7 cellular contexts compared by ENCODE assay signal in the genomic region with DNA sequence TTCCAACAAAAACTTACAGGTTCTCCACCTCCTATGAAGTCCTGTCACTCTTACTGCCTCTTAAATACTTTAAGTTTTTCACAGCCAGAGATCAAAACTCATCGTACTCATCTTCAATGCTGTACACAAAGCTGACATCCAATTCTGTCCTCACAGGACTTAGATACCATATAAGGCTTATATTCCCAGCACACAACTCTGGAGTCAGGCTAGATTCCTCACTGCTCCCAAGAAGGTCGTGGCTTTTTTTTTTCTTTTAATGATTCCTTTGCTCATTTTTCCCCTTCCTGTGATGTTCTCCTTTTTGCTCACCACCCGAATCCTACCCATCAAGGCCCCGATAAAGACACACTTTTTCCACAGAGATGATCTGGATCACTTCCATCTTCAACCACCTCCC. TPM values are rescaled to one million over a fixed set of nuclear protein-coding genes. Genes with fewer than 3 reads are reported as not detected.
DNase-seq lines count a peak whose midpoint lies in the region; ATAC-seq and TF ChIP-seq lines count a peak whose summit lies in the region.

No MANE protein-coding gene starts in this region.

- no peak for TF ChIP-seq POLR2A in spleen (IDR thresholded peaks at IDR 0.05)

- H3K36me3 ChIP-seq in HEK293 (ENCODE audit: control insufficient read depth in 2 of 2, insufficient read depth in 1 of 2, low read length in 2 of 2), result peaks cover 22 to 34% of the 10 kb centered on the region in 2 experiments
- peaks cover 0 to 11% (median 0%) of the 10 kb centered on the region in 6 donors for H3K36me3 ChIP-seq in spleen

- peak overlapping the region; percentile 93 for H3K4me3 Mint-ChIP-seq in activated B cell treated with CpG ODN at 0.5 μM for 24 hours

- no peaks in the 10 kb centered on the region for H3K27me3 Mint-ChIP-seq in activated B cell treated with CpG ODN at 0.5 μM for 24 hours

- H3K27me3 ChIP-seq in right cardiac atrium (ENCODE audit: control insufficient read depth, insufficient read depth) (no peaks in the 10 kb centered on the region), spleen (replicated peaks in 1 of 7) (peaks cover 0 to 11% (median 0%) of the 10 kb centered on the region in 7 donors)

- no peaks in the 10 kb centered on the region for H3K9me3 Mint-ChIP-seq in activated B cell treated with CpG ODN at 0.5 μM for 24 hours

- H3K4me3 ChIP-seq in HEK293 (ENCODE audit: low read depth, low read length) (peak overlapping the region; percentile 85), right cardiac atrium (ENCODE audit: low read length) (peak overlapping the region; percentile 91), spleen (peak overlapping the region; percentile 45 to 89 (median 64))

- CTCF ChIA-PET in HEK293 (lab: Yijun Ruan, JAX), result interaction anchor here (0.6 to 8.5 kb wide), 7 partner anchors 16 to 1509 kb away, joined by 3 to 92 read pairs (median 3); no protein-coding TSS in a partner anchor
- CTCF ChIA-PET in activated B cell treated with CpG ODN at 0.5 μM for 24 hours (lab: Charles Lee), result interaction anchor here (1.2 kb wide), 1 partner anchor 80 kb away, joined by 4 read pairs; a partner anchor contains a TSS

- 9% methylated on average over 4 of the region's 4 CpGs for WGBS in right cardiac atrium
- 11 to 41% (median 23%) methylated on average over 4 of the region's 4 CpGs for WGBS in spleen, 5 donors

- intact Hi-C loops in activated B cell treated with CpG ODN at 0.5 μM for 24 hours (cut with micrococcal nuclease) (loop anchor here (5.0 kb wide), 1 partner anchor 776 kb away; no protein-coding TSS in a partner anchor), right cardiac atrium (cut with DNase I) (loop anchor here in 2 of 4 donors (10.0 kb wide), 2 partner anchors 69 to 79 kb away; a partner anchor contains a TSS), spleen (cut with DNase I; ENCODE audit: low total_unique reads) (no loop called here)

- POLR2A ChIA-PET in HEK293 (lab: Yijun Ruan, JAX), result interaction anchor here (1.6 to 3.4 kb wide), 9 partner anchors 8 to 80 kb away, joined by 9 to 46 read pairs (median 13); a partner anchor contains a TSS
- POLR2A ChIA-PET in activated B cell treated with CpG ODN at 0.5 μM for 24 hours (lab: Charles Lee), result interaction anchor here (1.1 to 3.7 kb wide), 16 partner anchors 9 to 296 kb away, joined by 3 to 47 read pairs (median 13); a partner anchor contains a TSS

- H3K36me3 Mint-ChIP-seq in activated B cell treated with CpG ODN at 0.5 μM for 24 hours (ENCODE audit: low read depth), result peaks cover 27% of the 10 kb centered on the region

- peak overlapping the region; percentile 96; the same call in 1 of the 2 replicates for H3K27ac ChIP-seq in HEK293 (ENCODE audit: extremely low read depth, low read depth, low read length)
- H3K27ac ChIP-seq in right cardiac atrium (ENCODE audit: low read length), result no peak overlapping the region
- peak overlapping the region in 6 of 8 donors; percentile 92 to 98 (median 96) for H3K27ac ChIP-seq in spleen

- H3K4me1 Mint-ChIP-seq in activated B cell treated with CpG ODN at 0.5 μM for 24 hours, result peaks cover 67% of the 10 kb centered on the region

- H3K27ac Mint-ChIP-seq in activated B cell treated with CpG ODN at 0.5 μM for 24 hours, result peak overlapping the region; percentile 92

- DNase-seq in activated B cell treated with CpG ODN at 0.5 μM for 24 hours (no peak), right cardiac atrium (no peak), spleen (no peak), amygdala (lab: John Stamatoyannopoulos, UW) (no peak), C1 segment of cervical spinal cord (lab: John Stamatoyannopoulos, UW) (no peak), NCI-H510A (lab: John Stamatoyannopoulos, UW) (no peak)

- no peaks in the 10 kb centered on the region for H3K9me3 ChIP-seq in HEK293 (ENCODE audit: control insufficient read depth, insufficient read depth, low read depth, low read length)
- H3K9me3 ChIP-seq in right cardiac atrium (ENCODE audit: control insufficient read depth, low read length), result no peaks in the 10 kb centered on the region
- peaks cover 0 to 18% (median 0%) of the 10 kb centered on the region in 8 donors for H3K9me3 ChIP-seq in spleen

- ATAC-seq in activated B cell treated with CpG ODN at 0.5 μM for 24 hours (ENCODE audit: low read depth) (no peak), right cardiac atrium (no peak)

- TF ChIP-seq CTCF in HEK293 (tag by site-specific recombination; IDR thresholded peaks at IDR 0.05), result no peak
- no peak for TF ChIP-seq CTCF in activated B cell treated with CpG ODN at 0.5 μM for 24 hours (IDR thresholded peaks at IDR 0.05)
- no peak for TF ChIP-seq CTCF in spleen (IDR thresholded peaks at IDR 0.05 in 8 of 11, conservative IDR thresholded peaks at IDR 0.05 in 3 of 11)

- H3K4me1 ChIP-seq in HEK293 (ENCODE audit: control insufficient read depth, insufficient read depth, low read length) (peaks cover 5% of the 10 kb centered on the region; the same call in 1 of the 2 replicates), right cardiac atrium (ENCODE audit: control insufficient read depth, insufficient read depth, low read length) (peaks cover 3% of the 10 kb centered on the region), spleen (peaks cover 6 to 63% (median 40%) of the 10 kb centered on the region in 6 donors)

TF ChIP-seq in HEK293, 187 proteins besides CTCF, POLR2A, EP300 and RAD21:
- no peak for TF ChIP-seq GLIS2 (tag by site-specific recombination; IDR thresholded peaks at IDR 0.05)
- TF ChIP-seq ZFP69B (tag by site-specific recombination; IDR thresholded peaks at IDR 0.05), result no peak
- TF ChIP-seq SCRT1 (tag by site-specific recombination; IDR thresholded peaks at IDR 0.05; ENCODE audit: borderline replicate concordance), result no peak
- TF ChIP-seq, protein P1, sequence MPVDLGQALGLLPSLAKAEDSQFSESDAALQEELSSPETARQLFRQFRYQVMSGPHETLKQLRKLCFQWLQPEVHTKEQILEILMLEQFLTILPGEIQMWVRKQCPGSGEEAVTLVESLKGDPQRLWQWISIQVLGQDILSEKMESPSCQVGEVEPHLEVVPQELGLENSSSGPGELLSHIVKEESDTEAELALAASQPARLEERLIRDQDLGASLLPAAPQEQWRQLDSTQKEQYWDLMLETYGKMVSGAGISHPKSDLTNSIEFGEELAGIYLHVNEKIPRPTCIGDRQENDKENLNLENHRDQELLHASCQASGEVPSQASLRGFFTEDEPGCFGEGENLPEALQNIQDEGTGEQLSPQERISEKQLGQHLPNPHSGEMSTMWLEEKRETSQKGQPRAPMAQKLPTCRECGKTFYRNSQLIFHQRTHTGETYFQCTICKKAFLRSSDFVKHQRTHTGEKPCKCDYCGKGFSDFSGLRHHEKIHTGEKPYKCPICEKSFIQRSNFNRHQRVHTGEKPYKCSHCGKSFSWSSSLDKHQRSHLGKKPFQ (tag by site-specific recombination; IDR thresholded peaks at IDR 0.05), result no peak
- TF ChIP-seq, protein P2, sequence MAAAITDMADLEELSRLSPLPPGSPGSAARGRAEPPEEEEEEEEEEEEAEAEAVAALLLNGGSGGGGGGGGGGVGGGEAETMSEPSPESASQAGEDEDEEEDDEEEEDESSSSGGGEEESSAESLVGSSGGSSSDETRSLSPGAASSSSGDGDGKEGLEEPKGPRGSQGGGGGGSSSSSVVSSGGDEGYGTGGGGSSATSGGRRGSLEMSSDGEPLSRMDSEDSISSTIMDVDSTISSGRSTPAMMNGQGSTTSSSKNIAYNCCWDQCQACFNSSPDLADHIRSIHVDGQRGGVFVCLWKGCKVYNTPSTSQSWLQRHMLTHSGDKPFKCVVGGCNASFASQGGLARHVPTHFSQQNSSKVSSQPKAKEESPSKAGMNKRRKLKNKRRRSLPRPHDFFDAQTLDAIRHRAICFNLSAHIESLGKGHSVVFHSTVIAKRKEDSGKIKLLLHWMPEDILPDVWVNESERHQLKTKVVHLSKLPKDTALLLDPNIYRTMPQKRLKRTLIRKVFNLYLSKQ (tag by site-specific recombination; IDR thresholded peaks at IDR 0.05; ENCODE audit: borderline replicate concordance), result no peak
- TF ChIP-seq ZNF768 (tag by site-specific recombination; IDR thresholded peaks at IDR 0.05), result no peak
- TF ChIP-seq ZNF223 (tag by site-specific recombination; IDR thresholded peaks at IDR 0.05), result no peak
- TF ChIP-seq, protein P3, sequence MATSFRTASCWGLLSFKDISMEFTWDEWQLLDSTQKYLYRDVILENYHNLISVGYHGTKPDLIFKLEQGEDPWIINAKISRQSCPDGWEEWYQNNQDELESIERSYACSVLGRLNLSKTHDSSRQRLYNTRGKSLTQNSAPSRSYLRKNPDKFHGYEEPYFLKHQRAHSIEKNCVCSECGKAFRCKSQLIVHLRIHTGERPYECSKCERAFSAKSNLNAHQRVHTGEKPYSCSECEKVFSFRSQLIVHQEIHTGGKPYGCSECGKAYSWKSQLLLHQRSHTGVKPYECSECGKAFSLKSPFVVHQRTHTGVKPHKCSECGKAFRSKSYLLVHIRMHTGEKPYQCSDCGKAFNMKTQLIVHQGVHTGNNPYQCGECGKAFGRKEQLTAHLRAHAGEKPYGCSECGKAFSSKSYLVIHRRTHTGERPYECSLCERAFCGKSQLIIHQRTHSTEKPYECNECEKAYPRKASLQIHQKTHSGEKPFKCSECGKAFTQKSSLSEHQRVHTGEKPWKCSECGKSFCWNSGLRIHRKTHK (tag by site-specific recombination; IDR thresholded peaks at IDR 0.05), result no peak
- no peak for TF ChIP-seq MYNN (tag by site-specific recombination; IDR thresholded peaks at IDR 0.05; ENCODE audit: borderline replicate concordance)

RNA-seq across cellular contexts. Expression of a gene that starts 0.9 kb away (rescaled TPM):
- total RNA-seq in activated B cell treated with CpG ODN at 0.5 μM for 24 hours (24.7 and 26.7 TPM in 2 replicates), right cardiac atrium (1 to 10 TPM; 6.4 to 8.7 (median 7.8) TPM), spleen (10 to 100 TPM; 21.2 to 29.5 (median 23.8) TPM)
- polyA plus RNA-seq in right cardiac atrium (4.3 TPM), spleen (10 to 100 TPM; 10.8 to 12.0 (median 11.2) TPM)

RNA-seq across cellular contexts. Expression of a gene that starts 1.0 kb away (rescaled TPM):
- total RNA-seq in activated B cell treated with CpG ODN at 0.5 μM for 24 hours (57.3 and 61.4 TPM in 2 replicates), right cardiac atrium (10 to 100 TPM in 3 of 4 donors, 1 to 10 TPM in 1; 9.8 to 13.2 (median 12.7) TPM), spleen (10 to 100 TPM; 33.6 to 54.8 (median 47.7) TPM)
- polyA plus RNA-seq in right cardiac atrium (11.4 TPM), spleen (100 to 1,000 TPM in 1 of 3 donors, 10 to 100 TPM in 2; 52.1 to 138 (median 54.0) TPM)

RNA-seq across cellular contexts. Expression of a gene that starts 44.6 kb away (rescaled TPM):
- total RNA-seq in activated B cell treated with CpG ODN at 0.5 μM for 24 hours, result 26.1 and 27.7 TPM in 2 replicates
- 10 to 100 TPM; 18.5 to 20.6 (median 19.5) TPM for total RNA-seq in right cardiac atrium
- 19.4 TPM for polyA plus RNA-seq in right cardiac atrium
- total RNA-seq in spleen, result 10 to 100 TPM; 24.7 to 36.5 (median 30.7) TPM
- 10 to 100 TPM; 20.3 to 24.1 (median 23.1) TPM for polyA plus RNA-seq in spleen
